ENCODE assay signal across 8 cellular contexts in genomic region chr5:73591698-73592501, GRCh38. TPM values are rescaled to one million over a fixed set of nuclear protein-coding genes. Genes with fewer than 3 reads are reported as not detected.
DNase-seq lines count a peak whose midpoint lies in the region; ATAC-seq, FAIRE-seq and TF ChIP-seq lines count a peak whose summit lies in the region.
"Had no signal": no experiment of that assay in that cellular context is flagged by ENCODE, and none has a peak within 500 bp of the region (broad histone marks: within the 10 kb centered on the region; RNA-seq: fewer than 3 reads in every experiment).

No MANE protein-coding gene starts in this region.

- H3K79me1 ChIP-seq in mesenchymal stem cell (replicated peaks; ENCODE audit: low read length, poor library complexity, severe bottlenecking): no peaks in the 10 kb centered on the region

- H2BK120ac ChIP-seq in mesenchymal stem cell (ENCODE audit: low read depth, low read length): no peak overlapping the region

- H3K4me2 ChIP-seq in mesenchymal stem cell (ENCODE audit: low read length, poor library complexity, severe bottlenecking): no peak overlapping the region

- no peak overlapping the region for H2BK5ac ChIP-seq in mesenchymal stem cell (ENCODE audit: low read depth, low read length, poor library complexity, severe bottlenecking)

- no peak for ATAC-seq in left ventricle myocardium superior

- H4K8ac ChIP-seq in mesenchymal stem cell (ENCODE audit: low read length): no peak overlapping the region

- H3K4ac ChIP-seq in mesenchymal stem cell (ENCODE audit: low read depth in 1 of 2, low read length in 2 of 2): no peak overlapping the region

- H2AK5ac ChIP-seq in mesenchymal stem cell (ENCODE audit: low read length, severe bottlenecking): no peak overlapping the region

- H3K23ac ChIP-seq in mesenchymal stem cell (ENCODE audit: low read length in 2 of 2): no peak overlapping the region

- intact Hi-C loops in left ventricle myocardium superior (cut with micrococcal nuclease): loop anchor here (1.0 kb wide), 1 partner anchor 200 kb away; no protein-coding TSS in a partner anchor

- H3K27me3 ChIP-seq in mesenchymal stem cell (ENCODE audit: control insufficient read depth in 1 of 2, insufficient read depth in 1 of 2, low read length in 2 of 2): no peaks in the 10 kb centered on the region
- H3K27me3 ChIP-seq: sigmoid colon had no signal

- H2BK15ac ChIP-seq in mesenchymal stem cell (ENCODE audit: low read depth, poor library complexity, severe bottlenecking): no peak overlapping the region

- H3K9ac ChIP-seq in mesenchymal stem cell (ENCODE audit: low read length): no peak overlapping the region

- no peaks in the 10 kb centered on the region for H3K36me3 ChIP-seq in mesenchymal stem cell (ENCODE audit: control insufficient read depth in 1 of 2, insufficient read depth in 2 of 2, low read depth in 1 of 2, low read length in 2 of 2)
- H3K36me3 ChIP-seq: sigmoid colon had no signal

- H3K4me1 ChIP-seq in mesenchymal stem cell (ENCODE audit: control insufficient read depth, insufficient read depth, low read depth, low read length): peaks cover 3% of the 10 kb centered on the region

- no peak for TF ChIP-seq CTCF in D721Med (IDR thresholded peaks at IDR 0.05; ENCODE audit: insufficient read depth, missing control alignments)

- TF ChIP-seq RAD21 in Ishikawa (IDR thresholded peaks at IDR 0.05; ENCODE audit: low read depth): no peak

- FAIRE-seq in D721Med (lab: Jason Lieb, UNC): peak; percentile 53

- H4K91ac ChIP-seq in mesenchymal stem cell (ENCODE audit: low read length): no peak overlapping the region

- no peak for TF ChIP-seq EP300 in Ishikawa (IDR thresholded peaks at IDR 0.05; ENCODE audit: borderline replicate concordance)

- H3K4me3 ChIP-seq in mesenchymal stem cell (ENCODE audit: insufficient read depth in 1 of 2, low read depth in 1 of 2, low read length in 2 of 2): no peak overlapping the region
- H3K4me3 ChIP-seq: sigmoid colon had no signal

- DNase-seq in D721Med (ENCODE audit: insufficient read length, low spot score) (no peak), astrocyte of the hippocampus (ENCODE audit: low read depth, low spot score) (peak; percentile 47), mesenchymal stem cell (peak; percentile 84), left ventricle myocardium superior (no peak), T-helper 2 cell (no peak), retina (no peak)
- DNase-seq: sigmoid colon had no signal

- H3K18ac ChIP-seq in mesenchymal stem cell (ENCODE audit: low read depth in 1 of 2, low read length in 2 of 2): peak overlapping the region in 1 of 2 experiments; percentile 48

- no peaks in the 10 kb centered on the region for H3K9me3 ChIP-seq in mesenchymal stem cell (ENCODE audit: control insufficient read depth, low read length)
- H3K9me3 ChIP-seq: sigmoid colon had no signal

- no peak overlapping the region for H2AFZ ChIP-seq in mesenchymal stem cell (ENCODE audit: low read depth, low read length)

- H2BK12ac ChIP-seq in mesenchymal stem cell (ENCODE audit: low read length in 2 of 2): no peak overlapping the region

- H3K14ac ChIP-seq in mesenchymal stem cell (ENCODE audit: low read length in 2 of 2): no peak overlapping the region

- 0% methylated on average over 1 of the region's 4 CpGs for WGBS in mesenchymal stem cell

- peak overlapping the region; percentile 32 for H3K27ac ChIP-seq in mesenchymal stem cell (ENCODE audit: low read length, poor library complexity, severe bottlenecking)
- H3K27ac ChIP-seq: sigmoid colon had no signal

TF ChIP-seq in Ishikawa, 13 proteins besides CTCF, POLR2A, EP300 and RAD21:
- TF ChIP-seq CEBPB (IDR thresholded peaks at IDR 0.05) (no peak), NFIC (IDR thresholded peaks at IDR 0.05) (peak; percentile 46; the same call in 1 of the 2 replicates), YY1 (IDR thresholded peaks at IDR 0.05; ENCODE audit: low read depth) (no peak)

RNA-seq across cellular contexts. Expression of gene UTP15, which starts 26.4 kb away (rescaled TPM):
- 8.2 TPM for polyA plus RNA-seq in mesenchymal stem cell (2013, experiment 1 of 2)
- 8.3 TPM for polyA plus RNA-seq in mesenchymal stem cell (2013, experiment 2 of 2)
- 11.3 TPM for total RNA-seq in left ventricle myocardium superior

RNA-seq across cellular contexts. Expression of gene ANKRA2, which starts 26.5 kb away (rescaled TPM):
- 14.0 TPM for polyA plus RNA-seq in mesenchymal stem cell (2013, experiment 1 of 2)
- polyA plus RNA-seq in mesenchymal stem cell (2013, experiment 2 of 2): 14.4 TPM
- 14.1 TPM for total RNA-seq in left ventricle myocardium superior

RNA-seq across cellular contexts. Expression of gene ARHGEF28, which starts 34.1 kb away (rescaled TPM):
- polyA plus RNA-seq in mesenchymal stem cell (2013, experiment 1 of 2): 6.0 TPM
- polyA plus RNA-seq in mesenchymal stem cell (2013, experiment 2 of 2): 5.8 TPM
- total RNA-seq in left ventricle myocardium superior: 3.5 TPM

Comparison
In these comparisons a context has a peak if more than half of its experiments do, and no peak if none do; other contexts are left out.
1. DNase-seq: peak in astrocyte of the hippocampus (single experiment) and mesenchymal stem cell (single experiment); none in D721Med (single experiment), left ventricle myocardium superior (single experiment), T-helper 2 cell (0 of 5) and retina (single experiment).